33 cellular contexts compared by ENCODE assay signal in genomic region chr6:130758818-130759217, GRCh38.
"Had no signal": no experiment of that assay in that cellular context is flagged by ENCODE, and none has a peak within 500 bp of the region (broad histone marks: within the 10 kb centered on the region; RNA-seq: fewer than 3 reads in every experiment).

No MANE protein-coding gene starts in this region.

- ATAC-seq: activated T-cell treated with anti-CD3 and anti-CD28 coated beads, Interleukin-2, amount 50 U/mL, for 72 hours; esophagus mucosa; heart right ventricle; left lung; lower lobe of right lung; pancreas; stimulated activated naive B cell treated with anti-CD40 and anti-IgM and Interleukin-4, amounts not matched to agents 10 μg/mL and 1 μg/mL and 100 μg/mL, for 72 hours; T-cell had no signal

- H3K27ac Mint-ChIP-seq: activated B cell treated with CpG ODN at 0.5 μM for 24 hours; activated naive CD8-positive, alpha-beta T cell; activated T-cell treated with anti-CD3 and anti-CD28 coated beads, Interleukin-2, amount 50 U/mL, for 72 hours; endodermal cell; nephron progenitor cell; stimulated activated naive B cell treated with anti-CD40 and anti-IgM and Interleukin-4, amounts not matched to agents 10 μg/mL and 1 μg/mL and 100 μg/mL, for 72 hours; T-cell; T-helper 2 cell treated with Interferon-gamma antibody and Interleukin-4, amounts not matched to agents 5 μg/mL and 100 μg/mL, for 36 hours had no signal

- H3K4me2 ChIP-seq: smooth muscle cell had no signal

- H3K36me3 Mint-ChIP-seq: stimulated activated naive B cell treated with anti-CD40 and anti-IgM and Interleukin-4, amounts not matched to agents 10 μg/mL and 1 μg/mL and 100 μg/mL, for 72 hours; T-cell had no signal

- H3K4me3 ChIP-seq: heart right ventricle, left lung, lower lobe of right lung, pancreas, prostate gland, sigmoid colon, smooth muscle cell, stomach, thyroid gland, upper lobe of left lung, vagina had no signal

- DNase-seq: activated B cell treated with CpG ODN at 0.5 μM for 24 hours; activated CD4-positive, alpha-beta T cell treated with anti-CD3 and anti-CD28 coated beads, Interleukin-2, amount 50 U/mL, for 4 hours; activated effector memory CD4-positive, alpha-beta T cell treated with Interleukin-2 at 50 U/mL for 16 hours; activated naive CD4-positive, alpha-beta T cell treated with Interleukin-2 at 50 U/mL for 16 hours; activated T-cell treated with anti-CD3 and anti-CD28 coated beads for 4 hours; activated T-cell treated with anti-CD3 and anti-CD28 coated beads, Interleukin-2, amount 50 U/mL, for 72 hours; brain microvascular endothelial cell; caudate nucleus; endodermal cell; foreskin fibroblast; heart right ventricle; left lung; lower lobe of right lung; mesenchymal stem cell; nephron progenitor cell; pancreas; retina; sigmoid colon; stimulated activated CD4-positive, alpha-beta T cell treated with anti-CD3 and anti-CD28 coated beads, Interleukin-1b, Interleukin-23, amount 100 ng/mL, for 48 hours; stimulated activated CD4-positive, alpha-beta T cell treated with anti-CD3 and anti-CD28 coated beads, Interleukin-4, amount 100 ng/mL, for 4 hours; stimulated activated CD8-positive, alpha-beta memory T cell treated with anti-CD3 and anti-CD28 coated beads, Interleukin-4, amount 100 ng/mL, for 48 hours; stimulated activated naive B cell treated with anti-CD40 and anti-IgM and Interleukin-4, amounts not matched to agents 10 μg/mL and 1 μg/mL and 100 μg/mL, for 72 hours; stomach; thyroid gland; upper lobe of left lung had no signal

- H3K36me3 ChIP-seq: brain microvascular endothelial cell, heart right ventricle, left lung, lower lobe of right lung, pancreas, prostate gland, sigmoid colon, stomach, thyroid gland, upper lobe of left lung, vagina had no signal

- FAIRE-seq: astrocyte, pancreas had no signal

- H3K27me3 ChIP-seq: brain microvascular endothelial cell, heart right ventricle, pancreas, sigmoid colon, stomach, thyroid gland, upper lobe of left lung, vagina had no signal

- H3K4me3 Mint-ChIP-seq: activated B cell treated with CpG ODN at 0.5 μM for 24 hours; activated naive CD8-positive, alpha-beta T cell; activated T-cell treated with anti-CD3 and anti-CD28 coated beads, Interleukin-2, amount 50 U/mL, for 72 hours; endodermal cell; nephron progenitor cell; stimulated activated naive B cell treated with anti-CD40 and anti-IgM and Interleukin-4, amounts not matched to agents 10 μg/mL and 1 μg/mL and 100 μg/mL, for 72 hours; T-cell; T-helper 2 cell treated with Interferon-gamma antibody and Interleukin-4, amounts not matched to agents 5 μg/mL and 100 μg/mL, for 36 hours had no signal

- H3K4me1 ChIP-seq: left lung, lower lobe of right lung, pancreas, prostate gland, sigmoid colon, stomach, thyroid gland, upper lobe of left lung, vagina had no signal

- H3K27ac ChIP-seq: brain microvascular endothelial cell, heart right ventricle, left lung, lower lobe of right lung, pancreas, prostate gland, sigmoid colon, stomach, thyroid gland, upper lobe of left lung, vagina had no signal

- H3K9me3 Mint-ChIP-seq: activated T-cell treated with anti-CD3 and anti-CD28 coated beads, Interleukin-2, amount 50 U/mL, for 72 hours; T-helper 2 cell treated with Interferon-gamma antibody and Interleukin-4, amounts not matched to agents 5 μg/mL and 100 μg/mL, for 36 hours had no signal

- H3K9me3 ChIP-seq: left lung, lower lobe of right lung, pancreas, prostate gland, sigmoid colon, thyroid gland, upper lobe of left lung, vagina had no signal

- H3K4me1 Mint-ChIP-seq: nephron progenitor cell had no signal
